1 cellular context compared by ENCODE assay signal in genomic region chr2:216571909-216572513, GRCh38.
TF ChIP-seq lines count a peak whose summit lies in the region.

No MANE protein-coding gene starts in this region.

TF ChIP-seq in HepG2, 621 proteins besides CTCF, POLR2A, EP300 and RAD21 (continued from another document and continues in another):
- TF ChIP-seq YEATS2 (CRISPR knock-in tag; IDR thresholded peaks at IDR 0.05; ENCODE audit: borderline replicate concordance) (no peak), NFIB (CRISPR knock-in tag; IDR thresholded peaks at IDR 0.05; ENCODE audit: borderline replicate concordance) (no peak), ZNF777 (CRISPR knock-in tag; IDR thresholded peaks at IDR 0.05) (no peak), XBP1 (CRISPR knock-in tag; IDR thresholded peaks at IDR 0.05) (no peak), ZFAT (CRISPR knock-in tag; conservative IDR thresholded peaks at IDR 0.05) (no peak), ZNF282 (IDR thresholded peaks at IDR 0.05; ENCODE audit: partially characterized antibody) (no peak), NKX3-1 (CRISPR knock-in tag; IDR thresholded peaks at IDR 0.05) (no peak; the same call in none of the 2 replicates), ZNF564 (CRISPR knock-in tag; IDR thresholded peaks at IDR 0.05) (no peak), BRF2 (CRISPR knock-in tag; IDR thresholded peaks at IDR 0.05) (no peak), ATF6 (CRISPR knock-in tag; conservative IDR thresholded peaks at IDR 0.05) (no peak), ATM (IDR thresholded peaks at IDR 0.05; ENCODE audit: borderline replicate concordance) (no peak), KDM4B (CRISPR knock-in tag; IDR thresholded peaks at IDR 0.05) (no peak), NRL (CRISPR knock-in tag; IDR thresholded peaks at IDR 0.05; ENCODE audit: borderline replicate concordance) (no peak), MXD4 (CRISPR knock-in tag; IDR thresholded peaks at IDR 0.05) (0 out of 2 replicates have a peak, but pooled peaks have one; percentile 3), AHR (CRISPR knock-in tag; IDR thresholded peaks at IDR 0.05) (no peak), JDP2 (CRISPR knock-in tag; IDR thresholded peaks at IDR 0.05; ENCODE audit: borderline replicate concordance) (no peak), MTF2 (CRISPR knock-in tag; IDR thresholded peaks at IDR 0.05; ENCODE audit: borderline replicate concordance) (no peak), ZNF510 (CRISPR knock-in tag; IDR thresholded peaks at IDR 0.05; ENCODE audit: low read depth) (no peak), SNRNP70 (IDR thresholded peaks at IDR 0.05; ENCODE audit: low read depth, low read length) (no peak), ZNF512B (CRISPR knock-in tag; IDR thresholded peaks at IDR 0.05; ENCODE audit: borderline replicate concordance) (no peak; the same call in 1 of the 2 replicates), ZKSCAN8 (CRISPR knock-in tag; IDR thresholded peaks at IDR 0.05; ENCODE audit: borderline replicate concordance) (no peak), ZNF251 (CRISPR knock-in tag; IDR thresholded peaks at IDR 0.05) (no peak), PRMT3 (CRISPR knock-in tag; IDR thresholded peaks at IDR 0.05; ENCODE audit: borderline replicate concordance, low read depth) (no peak), NFYC (CRISPR knock-in tag; IDR thresholded peaks at IDR 0.05) (no peak), JUN (CRISPR knock-in tag; IDR thresholded peaks at IDR 0.05) (peak; percentile 59; the same call in 1 of the 2 replicates), ZNF18 (CRISPR knock-in tag; IDR thresholded peaks at IDR 0.05; ENCODE audit: insufficient replicate concordance) (no peak), THRA (CRISPR knock-in tag; IDR thresholded peaks at IDR 0.05; ENCODE audit: borderline replicate concordance) (0 out of 2 replicates have a peak, but pooled peaks have one; percentile 1), KMT2B (CRISPR knock-in tag; IDR thresholded peaks at IDR 0.05) (no peak), ZNF20 (CRISPR knock-in tag; IDR thresholded peaks at IDR 0.05) (no peak), GATA4 (IDR thresholded peaks at IDR 0.05; ENCODE audit: borderline replicate concordance, low read depth) (0 out of 2 replicates have a peak, but pooled peaks have one; percentile 12), HES4 (CRISPR knock-in tag; IDR thresholded peaks at IDR 0.05; ENCODE audit: borderline replicate concordance) (no peak), RFXANK (CRISPR knock-in tag; IDR thresholded peaks at IDR 0.05) (no peak), SNAPC5 (CRISPR knock-in tag; IDR thresholded peaks at IDR 0.05; ENCODE audit: borderline replicate concordance) (no peak), ZNF670 (CRISPR knock-in tag; IDR thresholded peaks at IDR 0.05; ENCODE audit: borderline replicate concordance) (no peak), STAG1 (CRISPR knock-in tag; IDR thresholded peaks at IDR 0.05) (no peak), ZNF704 (CRISPR knock-in tag; IDR thresholded peaks at IDR 0.05; ENCODE audit: borderline replicate concordance) (no peak), TBP (CRISPR knock-in tag; IDR thresholded peaks at IDR 0.05) (no peak), NFE2L1 (CRISPR knock-in tag; IDR thresholded peaks at IDR 0.05; ENCODE audit: borderline replicate concordance) (no peak), ZFY (CRISPR knock-in tag; IDR thresholded peaks at IDR 0.05) (0 out of 2 replicates have a peak, but pooled peaks have one; percentile 34), HOXA7 (CRISPR knock-in tag; IDR thresholded peaks at IDR 0.05) (no peak), NPAS2 (CRISPR knock-in tag; IDR thresholded peaks at IDR 0.05; ENCODE audit: borderline replicate concordance) (no peak), SATB2 (CRISPR knock-in tag; IDR thresholded peaks at IDR 0.05) (no peak), ATAD3A (CRISPR knock-in tag; IDR thresholded peaks at IDR 0.05) (no peak), ZNF431 (CRISPR knock-in tag; IDR thresholded peaks at IDR 0.05; ENCODE audit: borderline replicate concordance, low read depth) (no peak), IRF9 (CRISPR knock-in tag; IDR thresholded peaks at IDR 0.05; ENCODE audit: borderline replicate concordance) (no peak), CHCHD3 (CRISPR knock-in tag; IDR thresholded peaks at IDR 0.05) (no peak), ZNF674 (CRISPR knock-in tag; IDR thresholded peaks at IDR 0.05; ENCODE audit: low read depth) (no peak), AKAP8 (CRISPR knock-in tag; IDR thresholded peaks at IDR 0.05) (no peak), FOXK1 (CRISPR knock-in tag; IDR thresholded peaks at IDR 0.05; ENCODE audit: borderline replicate concordance, low read depth) (no peak; the same call in 1 of the 2 replicates), ZFP37 (CRISPR knock-in tag; IDR thresholded peaks at IDR 0.05; ENCODE audit: borderline replicate concordance) (no peak), ELK4 (CRISPR knock-in tag; IDR thresholded peaks at IDR 0.05; ENCODE audit: borderline replicate concordance) (no peak), ZNF878 (CRISPR knock-in tag; IDR thresholded peaks at IDR 0.05) (no peak), SMAD3 (CRISPR knock-in tag; IDR thresholded peaks at IDR 0.05) (no peak), NFATC3 (CRISPR knock-in tag; IDR thresholded peaks at IDR 0.05) (no peak), HHEX (CRISPR knock-in tag; IDR thresholded peaks at IDR 0.05) (no peak), PRPF4 (IDR thresholded peaks at IDR 0.05; ENCODE audit: low read depth, low read length, poor library complexity, severe bottlenecking) (no peak), DMAP1 (CRISPR knock-in tag; IDR thresholded peaks at IDR 0.05) (no peak), SP1 (IDR thresholded peaks at IDR 0.05) (no peak), SP1 (CRISPR knock-in tag; IDR thresholded peaks at IDR 0.05) (no peak), GRHL1 (CRISPR knock-in tag; conservative IDR thresholded peaks at IDR 0.05) (no peak), ZMYM2 (CRISPR knock-in tag; IDR thresholded peaks at IDR 0.05) (no peak; the same call in 1 of the 2 replicates), ZFP1 (CRISPR knock-in tag; IDR thresholded peaks at IDR 0.05) (no peak)
